ENCODE assay signal across 9 cellular contexts in the genomic region with DNA sequence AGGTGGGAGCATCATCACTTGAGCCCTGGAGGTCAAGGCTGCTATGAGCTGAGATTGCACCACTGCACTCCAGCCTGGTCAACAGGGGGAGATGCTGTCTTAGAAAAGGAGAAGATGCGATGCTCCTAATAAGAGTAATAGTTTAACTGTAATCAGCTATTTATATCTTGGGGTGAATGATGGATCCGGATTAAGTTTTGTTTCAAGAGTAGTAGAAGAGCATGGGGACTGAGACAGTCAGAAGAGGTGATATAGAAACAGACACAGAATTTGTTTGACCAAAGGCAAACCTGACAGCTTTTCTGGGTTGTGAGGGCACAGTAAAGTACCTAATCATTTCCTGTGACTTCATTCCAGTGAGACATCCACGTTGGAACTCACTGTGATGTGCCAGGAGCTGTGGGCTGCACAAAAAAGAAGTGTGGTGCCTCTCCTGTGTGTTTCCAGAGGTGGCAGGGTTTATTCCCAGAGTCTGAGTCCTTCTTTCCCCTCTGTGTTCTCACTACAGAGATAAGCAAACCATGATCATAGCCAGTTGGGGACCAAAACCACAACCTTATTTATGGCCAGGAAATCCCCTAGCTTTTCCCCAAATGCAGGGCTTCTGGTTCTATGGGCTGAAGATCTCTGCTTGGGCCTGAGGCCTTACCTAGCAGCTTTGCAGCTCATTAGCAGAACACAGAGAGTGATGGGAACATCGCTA.
DNase-seq lines count a peak whose midpoint lies in the region; ATAC-seq and TF ChIP-seq lines count a peak whose summit lies in the region.
"Had no signal": no experiment of that assay in that cellular context is flagged by ENCODE, and none has a peak within 500 bp of the region (broad histone marks: within the 10 kb centered on the region; RNA-seq: fewer than 3 reads in every experiment).

No MANE protein-coding gene starts in this region.

- H3K36me3 ChIP-seq in BLaER1 = no peaks in the 10 kb centered on the region
- H3K36me3 ChIP-seq in thyroid gland = no peaks in the 10 kb centered on the region

- H3K27me3 Mint-ChIP-seq in osteocyte (ENCODE audit: unreplicated experiment) = no peaks in the 10 kb centered on the region

- no peak for TF ChIP-seq POLR2A in thyroid gland (IDR thresholded peaks at IDR 0.05)

- H3K27me3 ChIP-seq in BLaER1 (no peaks in the 10 kb centered on the region), thyroid gland (no peaks in the 10 kb centered on the region)

- H3K4me3 ChIP-seq in BLaER1 (no peak overlapping the region), thyroid gland (replicated peaks in 1 of 3) (no peak overlapping the region)

- DNase-seq in UCSD-AML1 (lab: John Stamatoyannopoulos, UW; ENCODE audit: unreplicated experiment) (peak; percentile 21), osteocyte (ENCODE audit: extremely low spot score, unreplicated experiment) (no peak), germinal center (ENCODE audit: low spot score) (no peak), left ventricle myocardium superior (no peak), thyroid gland (no peak)

- H3K4me3 Mint-ChIP-seq in osteocyte (ENCODE audit: unreplicated experiment) = no peak overlapping the region
- H3K4me3 Mint-ChIP-seq: nephron had no signal

- no peaks in the 10 kb centered on the region for H3K36me3 Mint-ChIP-seq in osteocyte (ENCODE audit: unreplicated experiment)

- peaks cover 13% of the 10 kb centered on the region for H3K4me1 Mint-ChIP-seq in osteocyte (ENCODE audit: unreplicated experiment)

- intact Hi-C loops in left ventricle myocardium superior (cut with micrococcal nuclease) (no loop called here), thyroid gland (cut with DNase I) (no loop called here)

- 74 to 78% methylated on average over 4 of the region's 4 CpGs for WGBS in thyroid gland, 2 donors

- TF ChIP-seq CTCF in osteocyte (IDR thresholded peaks at IDR 0.05) = peak; percentile 36
- TF ChIP-seq CTCF in thyroid gland (IDR thresholded peaks at IDR 0.05) = peak in 1 of 6 experiments; percentile 20

- H3K27ac Mint-ChIP-seq in osteocyte (ENCODE audit: unreplicated experiment) = no peak overlapping the region
- H3K27ac Mint-ChIP-seq: nephron had no signal

- peak overlapping the region; percentile 36 for H3K9ac ChIP-seq in BLaER1

- H3K27ac ChIP-seq in BLaER1 = peak overlapping the region; percentile 57
- no peak overlapping the region for H3K27ac ChIP-seq in thyroid gland

- peaks cover 63% of the 10 kb centered on the region for H3K4me1 ChIP-seq in BLaER1
- H3K4me1 ChIP-seq in thyroid gland = peaks cover 0 to 9% of the 10 kb centered on the region in 2 donors

- peaks cover 5% of the 10 kb centered on the region for H3K9me3 Mint-ChIP-seq in osteocyte (ENCODE audit: unreplicated experiment)
- H3K9me3 Mint-ChIP-seq: nephron had no signal

- no peaks in the 10 kb centered on the region for H4K20me1 ChIP-seq in BLaER1

- H3K9me3 ChIP-seq in BLaER1 (no peaks in the 10 kb centered on the region), thyroid gland (no peaks in the 10 kb centered on the region)

- ATAC-seq in GM18873 (IDR thresholded peaks at IDR 0.05; ENCODE audit: low FRiP score, unreplicated experiment) = peak; percentile 61
- peak; percentile 49 for ATAC-seq in HG03064 (IDR thresholded peaks at IDR 0.05; ENCODE audit: low read depth, unreplicated experiment)
- no peak for ATAC-seq in left ventricle myocardium superior

- peak overlapping the region; percentile 71 for H3K4me2 ChIP-seq in BLaER1
